Comparison of ENCODE assay signal across 22 cellular contexts in the genomic region with DNA sequence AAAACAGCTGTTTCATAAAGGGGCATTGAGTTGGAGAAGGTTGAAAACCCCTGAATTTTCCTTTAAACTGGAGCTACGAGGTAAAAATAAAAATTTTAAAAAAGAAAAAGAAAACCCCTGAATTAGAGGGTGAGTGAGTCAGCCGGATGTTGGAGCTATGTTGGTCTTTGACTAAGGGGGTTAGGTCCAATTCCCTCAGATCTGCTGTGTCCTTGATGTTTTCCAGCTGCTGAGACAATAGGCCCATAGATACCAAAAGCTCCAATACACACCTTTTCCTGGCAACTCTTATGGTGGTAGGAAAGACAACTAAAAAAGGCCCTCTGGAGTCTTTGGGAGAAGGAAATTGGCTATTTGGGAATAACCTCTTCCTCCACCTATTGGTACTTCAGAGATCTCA.
A peak's percentile ranks its signal among the peaks of the same experiment; 100 is the strongest.
DNase-seq lines count a peak whose midpoint lies in the region; ATAC-seq and TF ChIP-seq lines count a peak whose summit lies in the region.
"Had no signal": no experiment of that assay in that cellular context is flagged by ENCODE, and none has a peak within 500 bp of the region (broad histone marks: within the 10 kb centered on the region; RNA-seq: fewer than 3 reads in every experiment).

No MANE protein-coding gene starts in this region.

- POLR2A ChIA-PET in MCF 10A (lab: Yijun Ruan, JAX): interaction anchor here (0.7 to 2.3 kb wide), 6 partner anchors 29 to 328 kb away, joined by 3 to 14 read pairs (median 4); a partner anchor contains a TSS

- H3K9me3 ChIP-seq in right atrium auricular region: no peaks in the 10 kb centered on the region
- H3K9me3 ChIP-seq: mucosa of descending colon, SJCRH30, transverse colon had no signal

- ATAC-seq in Right ventricle myocardium inferior (no peak), foreskin keratinocyte (no peak)
- ATAC-seq: mucosa of descending colon had no signal

- H3K36me3 Mint-ChIP-seq in MCF 10A (ENCODE audit: insufficient read depth, unreplicated experiment): peaks cover 5% of the 10 kb centered on the region

- intact Hi-C loops in Right ventricle myocardium inferior (cut with DNase I) (no loop called here), MCF 10A (cut with micrococcal nuclease) (no loop called here)

- H3K4me1 ChIP-seq in right atrium auricular region (peaks cover 0 to 65% of the 10 kb centered on the region in 2 donors), foreskin keratinocyte (peaks cover 41% of the 10 kb centered on the region)

- CTCF ChIA-PET in MCF 10A (lab: Yijun Ruan, JAX): interaction anchor here (0.6 to 1.6 kb wide), 7 partner anchors 36 to 294 kb away, joined by 3 to 7 read pairs (median 4); no protein-coding TSS in a partner anchor

- peak overlapping the region; percentile 84 for H3K27ac Mint-ChIP-seq in MCF 10A (ENCODE audit: low read depth, unreplicated experiment)
- H3K27ac Mint-ChIP-seq: activated CD4-positive, alpha-beta T cell treated with anti-CD3 and anti-CD28 coated beads, Interleukin-2, amount 10 ng/mL, durations not matched to agents 7 days and 5 days; activated naive CD8-positive, alpha-beta T cell had no signal

- no peaks in the 10 kb centered on the region for H3K27me3 ChIP-seq in right atrium auricular region
- H3K27me3 ChIP-seq in foreskin keratinocyte: no peaks in the 10 kb centered on the region
- H3K27me3 ChIP-seq: SJCRH30, transverse colon had no signal

- TF ChIP-seq CTCF in right atrium auricular region (IDR thresholded peaks at IDR 0.05): no peak
- TF ChIP-seq CTCF in MCF 10A (IDR thresholded peaks at IDR 0.05; ENCODE audit: unreplicated experiment): no peak
- no peak for TF ChIP-seq CTCF in foreskin keratinocyte (conservative IDR thresholded peaks at IDR 0.05)

- no peaks in the 10 kb centered on the region for H3K9me3 Mint-ChIP-seq in MCF 10A (ENCODE audit: unreplicated experiment)
- H3K9me3 Mint-ChIP-seq: activated CD4-positive, alpha-beta T cell treated with anti-CD3 and anti-CD28 coated beads, Interleukin-2, amount 10 ng/mL, durations not matched to agents 7 days and 5 days; CD8-positive, alpha-beta memory T cell had no signal

- DNase-seq in right atrium auricular region (ENCODE audit: low spot score) (no peak), Right ventricle myocardium inferior (ENCODE audit: missing footprints) (no peak), MCF 10A (ENCODE audit: unreplicated experiment) (peak; percentile 21), foreskin keratinocyte (peak in 1 of 2 donors; percentile 30), NCI-H526 treated with DMSO at 0.1 percent for 48 hours (lab: John Stamatoyannopoulos, UW) (no peak), C1 segment of cervical spinal cord (lab: John Stamatoyannopoulos, UW) (no peak), occipital lobe (lab: John Stamatoyannopoulos, UW) (no peak), AG08396 (ENCODE audit: low spot score) (no peak)
- DNase-seq: ACHN; activated CD4-positive, alpha-beta T cell treated with anti-CD3 and anti-CD28 coated beads, Interleukin-2, amount 10 ng/mL, durations not matched to agents 7 days and 5 days; activated T-cell treated with anti-CD3 and anti-CD28 coated beads for 4 hours; CD8-positive, alpha-beta memory T cell; central memory CD4-positive, alpha-beta T cell; head of caudate nucleus; KBM-7; kidney; mucosa of descending colon; NCI-H1417 treated with DMSO at 0.1 percent for 48 hours; SJCRH30; small intestine; transverse colon had no signal

- no TSS peak for BruUV-seq in MCF 10A (replicated peaks; lab: Mats Ljungman, UMichigan)

- H3K27me3 Mint-ChIP-seq in MCF 10A (ENCODE audit: insufficient read depth, unreplicated experiment): no peaks in the 10 kb centered on the region
- H3K27me3 Mint-ChIP-seq: activated CD4-positive, alpha-beta T cell treated with anti-CD3 and anti-CD28 coated beads, Interleukin-2, amount 10 ng/mL, durations not matched to agents 7 days and 5 days; activated naive CD8-positive, alpha-beta T cell; CD8-positive, alpha-beta memory T cell had no signal

- H3K36me3 ChIP-seq in right atrium auricular region: no peaks in the 10 kb centered on the region
- H3K36me3 ChIP-seq: SJCRH30, transverse colon had no signal

- H3K4me1 Mint-ChIP-seq in MCF 10A (ENCODE audit: insufficient read depth, unreplicated experiment): peaks cover 54% of the 10 kb centered on the region
- H3K4me1 Mint-ChIP-seq: activated CD4-positive, alpha-beta T cell treated with anti-CD3 and anti-CD28 coated beads, Interleukin-2, amount 10 ng/mL, durations not matched to agents 7 days and 5 days had no signal

- H3K4me3 ChIP-seq in right atrium auricular region: no peak overlapping the region
- H3K4me3 ChIP-seq: mucosa of descending colon, SJCRH30, transverse colon had no signal

- H3K27ac ChIP-seq in right atrium auricular region: peak overlapping the region; percentile 44 to 59
- H3K27ac ChIP-seq in foreskin keratinocyte: peak overlapping the region; percentile 27
- H3K27ac ChIP-seq: SJCRH30, transverse colon had no signal

- H3K4me3 Mint-ChIP-seq in MCF 10A (ENCODE audit: unreplicated experiment): no peak overlapping the region
- H3K4me3 Mint-ChIP-seq: activated CD4-positive, alpha-beta T cell treated with anti-CD3 and anti-CD28 coated beads, Interleukin-2, amount 10 ng/mL, durations not matched to agents 7 days and 5 days; activated naive CD8-positive, alpha-beta T cell; CD8-positive, alpha-beta memory T cell had no signal
